2 cellular contexts compared by ENCODE assay signal in the genomic region with DNA sequence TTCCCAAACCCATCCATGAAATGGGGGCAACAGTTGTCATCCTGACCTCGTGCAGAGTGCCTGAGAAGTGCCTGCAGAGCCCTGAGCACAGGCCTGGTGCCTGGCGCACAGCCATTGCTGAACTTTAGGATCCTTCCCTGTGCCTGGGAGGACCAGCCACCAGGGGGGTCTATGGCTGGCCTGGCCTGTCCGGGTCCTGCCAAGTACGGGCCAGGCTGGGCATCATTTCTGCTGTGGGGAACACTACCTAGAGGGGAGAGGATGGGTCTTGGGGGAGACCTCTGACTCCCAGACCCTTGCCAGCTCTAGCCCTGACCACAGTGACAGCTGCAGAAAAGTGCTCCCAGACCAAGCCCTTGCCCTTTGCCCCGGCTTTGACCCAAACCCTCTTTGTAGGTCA. TPM values are rescaled to one million over a fixed set of nuclear protein-coding genes. Genes with fewer than 3 reads are reported as not detected.
"Had no signal": no experiment of that assay in that cellular context is flagged by ENCODE, and none has a peak within 500 bp of the region (broad histone marks: within the 10 kb centered on the region; RNA-seq: fewer than 3 reads in every experiment).

No MANE protein-coding gene starts in this region.

RNA-seq across cellular contexts. Expression of gene RNU1-4, which starts 28.2 kb away (rescaled TPM):
- polyA plus RNA-seq: aorta, IMR-90 had no signal

RNA-seq across cellular contexts. Expression of gene RNU1-3, which starts 45.4 kb away (rescaled TPM):
- polyA plus RNA-seq: aorta, IMR-90 had no signal
